Comparison of ENCODE assay signal across 1 cellular context in the genomic region with DNA sequence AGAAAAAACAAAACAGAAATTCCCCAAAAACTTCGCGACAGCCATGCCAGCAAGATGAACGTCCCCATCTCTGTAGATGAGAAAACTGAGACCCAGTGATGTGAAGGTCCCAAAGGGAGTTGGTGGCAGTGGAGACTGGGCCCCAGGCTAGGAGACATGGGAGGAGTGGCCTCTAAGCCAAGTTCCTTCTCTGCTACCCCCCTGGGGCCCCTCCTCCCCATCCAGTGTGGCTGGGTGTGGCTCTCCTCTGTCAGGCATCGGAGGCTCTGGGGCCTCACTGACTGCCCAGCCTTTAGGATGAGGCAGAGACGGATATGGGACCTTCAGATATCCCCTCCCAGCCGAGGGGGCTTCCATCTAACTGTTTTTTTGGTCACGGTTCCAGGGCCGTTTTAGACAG.
TF ChIP-seq lines count a peak whose summit lies in the region.

No MANE protein-coding gene starts in this region.

TF ChIP-seq in SK-N-SH treated with all-trans-retinoic acid at 6 μM for 48 hours, 23 proteins besides CTCF, POLR2A, EP300 and RAD21 (continued from another document):
- no peak for TF ChIP-seq GLIS3 (CRISPR knock-in tag; IDR thresholded peaks at IDR 0.05)
- no peak for TF ChIP-seq TCF4 (CRISPR knock-in tag; IDR thresholded peaks at IDR 0.05; ENCODE audit: borderline replicate concordance)
- no peak for TF ChIP-seq RARB (CRISPR knock-in tag; IDR thresholded peaks at IDR 0.05)
- TF ChIP-seq CSDC2 (CRISPR knock-in tag; IDR thresholded peaks at IDR 0.05) = no peak
- no peak for TF ChIP-seq ARNTL (CRISPR knock-in tag; IDR thresholded peaks at IDR 0.05; ENCODE audit: borderline replicate concordance, low read depth)
- TF ChIP-seq PPARA (CRISPR knock-in tag; IDR thresholded peaks at IDR 0.05; ENCODE audit: borderline replicate concordance) = no peak
- no peak for TF ChIP-seq ZNF70 (CRISPR knock-in tag; IDR thresholded peaks at IDR 0.05)
- no peak for TF ChIP-seq ISL1 (CRISPR knock-in tag; IDR thresholded peaks at IDR 0.05)
- no peak for TF ChIP-seq SNAI2 (CRISPR knock-in tag; IDR thresholded peaks at IDR 0.05)
- TF ChIP-seq ZC3H10 (CRISPR knock-in tag; IDR thresholded peaks at IDR 0.05) = no peak
- TF ChIP-seq, protein P1, sequence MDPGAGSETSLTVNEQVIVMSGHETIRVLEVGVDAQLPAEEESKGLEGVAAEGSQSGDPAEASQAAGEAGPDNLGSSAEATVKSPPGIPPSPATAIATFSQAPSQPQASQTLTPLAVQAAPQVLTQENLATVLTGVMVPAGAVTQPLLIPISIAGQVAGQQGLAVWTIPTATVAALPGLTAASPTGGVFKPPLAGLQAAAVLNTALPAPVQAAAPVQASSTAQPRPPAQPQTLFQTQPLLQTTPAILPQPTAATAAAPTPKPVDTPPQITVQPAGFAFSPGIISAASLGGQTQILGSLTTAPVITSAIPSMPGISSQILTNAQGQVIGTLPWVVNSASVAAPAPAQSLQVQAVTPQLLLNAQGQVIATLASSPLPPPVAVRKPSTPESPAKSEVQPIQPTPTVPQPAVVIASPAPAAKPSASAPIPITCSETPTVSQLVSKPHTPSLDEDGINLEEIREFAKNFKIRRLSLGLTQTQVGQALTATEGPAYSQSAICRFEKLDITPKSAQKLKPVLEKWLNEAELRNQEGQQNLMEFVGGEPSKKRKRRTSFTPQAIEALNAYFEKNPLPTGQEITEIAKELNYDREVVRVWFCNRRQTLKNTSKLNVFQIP (CRISPR knock-in tag; IDR thresholded peaks at IDR 0.05; ENCODE audit: borderline replicate concordance, low read depth) = no peak
- TF ChIP-seq, protein P2, sequence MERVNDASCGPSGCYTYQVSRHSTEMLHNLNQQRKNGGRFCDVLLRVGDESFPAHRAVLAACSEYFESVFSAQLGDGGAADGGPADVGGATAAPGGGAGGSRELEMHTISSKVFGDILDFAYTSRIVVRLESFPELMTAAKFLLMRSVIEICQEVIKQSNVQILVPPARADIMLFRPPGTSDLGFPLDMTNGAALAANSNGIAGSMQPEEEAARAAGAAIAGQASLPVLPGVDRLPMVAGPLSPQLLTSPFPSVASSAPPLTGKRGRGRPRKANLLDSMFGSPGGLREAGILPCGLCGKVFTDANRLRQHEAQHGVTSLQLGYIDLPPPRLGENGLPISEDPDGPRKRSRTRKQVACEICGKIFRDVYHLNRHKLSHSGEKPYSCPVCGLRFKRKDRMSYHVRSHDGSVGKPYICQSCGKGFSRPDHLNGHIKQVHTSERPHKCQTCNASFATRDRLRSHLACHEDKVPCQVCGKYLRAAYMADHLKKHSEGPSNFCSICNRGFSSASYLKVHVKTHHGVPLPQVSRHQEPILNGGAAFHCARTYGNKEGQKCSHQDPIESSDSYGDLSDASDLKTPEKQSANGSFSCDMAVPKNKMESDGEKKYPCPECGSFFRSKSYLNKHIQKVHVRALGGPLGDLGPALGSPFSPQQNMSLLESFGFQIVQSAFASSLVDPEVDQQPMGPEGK (CRISPR knock-in tag; IDR thresholded peaks at IDR 0.05; ENCODE audit: borderline replicate concordance) = no peak
